ENCODE assay signal across 16 cellular contexts in the genomic region with DNA sequence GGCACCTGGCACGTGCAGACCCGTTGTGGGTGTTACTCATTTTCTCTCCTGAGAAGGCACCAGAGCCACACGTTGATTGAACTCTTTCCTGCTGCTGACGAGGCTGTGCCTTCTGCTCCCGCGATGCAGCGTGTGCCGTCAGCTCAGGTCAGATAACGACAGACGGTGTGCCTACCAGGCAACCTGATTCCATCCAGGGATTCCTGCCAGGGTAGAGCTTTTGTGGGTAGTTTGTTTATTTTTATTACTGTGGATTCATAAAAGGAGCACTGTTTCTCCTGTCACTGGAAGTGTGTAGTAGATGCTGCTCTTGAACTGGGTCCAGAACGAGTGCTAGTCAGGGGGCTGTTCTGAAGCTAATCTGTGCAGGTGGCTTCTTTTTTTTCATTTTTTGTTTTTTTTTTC. TPM values are rescaled to one million over a fixed set of nuclear protein-coding genes. Genes with fewer than 3 reads are reported as not detected.
DNase-seq lines count a peak whose midpoint lies in the region; ATAC-seq and TF ChIP-seq lines count a peak whose summit lies in the region.
"Had no signal": no experiment of that assay in that cellular context is flagged by ENCODE, and none has a peak within 500 bp of the region (broad histone marks: within the 10 kb centered on the region; RNA-seq: fewer than 3 reads in every experiment).

No MANE protein-coding gene starts in this region.

- no peak overlapping the region for H3K4me3 Mint-ChIP-seq in activated CD4-positive, alpha-beta memory T cell treated with anti-CD3 and anti-CD28 coated beads for 36 hours
- H3K4me3 Mint-ChIP-seq in activated CD4-positive, alpha-beta memory T cell treated with anti-CD3 and anti-CD28 coated beads, Interleukin-2, amount 10 ng/mL, durations not matched to agents 7 days and 5 days = no peak overlapping the region

- 32 to 50% (median 35%) methylated on average over 11 of the region's 11 CpGs for WGBS in psoas muscle, 3 donors

- CTCF ChIA-PET in activated CD4-positive, alpha-beta memory T cell treated with anti-CD3 and anti-CD28 coated beads for 36 hours (lab: Charles Lee) = interaction anchor here (0.6 to 1.1 kb wide), 2 partner anchors 37 to 56 kb away, joined by 3 to 4 read pairs; no protein-coding TSS in a partner anchor
- CTCF ChIA-PET in activated CD4-positive, alpha-beta memory T cell treated with anti-CD3 and anti-CD28 coated beads, Interleukin-2, amount 10 ng/mL, durations not matched to agents 7 days and 5 days (lab: Charles Lee) = no interaction called here

- no peaks in the 10 kb centered on the region for H3K4me1 Mint-ChIP-seq in activated CD4-positive, alpha-beta memory T cell treated with anti-CD3 and anti-CD28 coated beads for 36 hours (ENCODE audit: low read depth)
- peaks cover 3% of the 10 kb centered on the region for H3K4me1 Mint-ChIP-seq in activated CD4-positive, alpha-beta memory T cell treated with anti-CD3 and anti-CD28 coated beads, Interleukin-2, amount 10 ng/mL, durations not matched to agents 7 days and 5 days

- peaks cover 88% of the 10 kb centered on the region for H3K36me3 ChIP-seq in SJCRH30
- peaks cover 4 to 92% of the 10 kb centered on the region in 2 donors for H3K36me3 ChIP-seq in psoas muscle (ENCODE audit: insufficient read depth in 1 of 2, low read depth in 1 of 2)

- H3K4me3 ChIP-seq in SJCRH30 = no peak overlapping the region
- H3K4me3 ChIP-seq in psoas muscle = no peak overlapping the region
- H3K4me3 ChIP-seq: A549, thyroid gland had no signal

- H3K27ac Mint-ChIP-seq in activated CD4-positive, alpha-beta memory T cell treated with anti-CD3 and anti-CD28 coated beads for 36 hours = peak overlapping the region; percentile 42
- H3K27ac Mint-ChIP-seq in activated CD4-positive, alpha-beta memory T cell treated with anti-CD3 and anti-CD28 coated beads, Interleukin-2, amount 10 ng/mL, durations not matched to agents 7 days and 5 days = no peak overlapping the region

- no peaks in the 10 kb centered on the region for H3K27me3 Mint-ChIP-seq in activated CD4-positive, alpha-beta memory T cell treated with anti-CD3 and anti-CD28 coated beads for 36 hours
- H3K27me3 Mint-ChIP-seq in activated CD4-positive, alpha-beta memory T cell treated with anti-CD3 and anti-CD28 coated beads, Interleukin-2, amount 10 ng/mL, durations not matched to agents 7 days and 5 days = no peaks in the 10 kb centered on the region

- H3K27me3 ChIP-seq in SJCRH30 (no peaks in the 10 kb centered on the region), psoas muscle (ENCODE audit: insufficient read depth in 3 of 3, low read length in 2 of 3) (no peaks in the 10 kb centered on the region)
- H3K27me3 ChIP-seq: dorsolateral prefrontal cortex, thyroid gland had no signal

- no peak for TF ChIP-seq CTCF in psoas muscle (IDR thresholded peaks at IDR 0.05)

- H3K36me3 Mint-ChIP-seq in activated CD4-positive, alpha-beta memory T cell treated with anti-CD3 and anti-CD28 coated beads for 36 hours = peaks cover 39% of the 10 kb centered on the region
- peaks cover 60% of the 10 kb centered on the region for H3K36me3 Mint-ChIP-seq in activated CD4-positive, alpha-beta memory T cell treated with anti-CD3 and anti-CD28 coated beads, Interleukin-2, amount 10 ng/mL, durations not matched to agents 7 days and 5 days (ENCODE audit: low read depth)

- DNase-seq in activated CD4-positive, alpha-beta memory T cell treated with anti-CD3 and anti-CD28 coated beads for 36 hours = no peak
- DNase-seq in activated CD4-positive, alpha-beta memory T cell treated with anti-CD3 and anti-CD28 coated beads, Interleukin-2, amount 10 ng/mL, durations not matched to agents 7 days and 5 days = no peak
- peak; percentile 60 for DNase-seq in NCI-H1092 (lab: John Stamatoyannopoulos, UW)
- peak; percentile 77 to 90 for DNase-seq in SJCRH30
- no peak for DNase-seq in psoas muscle
- no peak for DNase-seq in stimulated activated CD4-positive, alpha-beta T cell treated with anti-CD3 and anti-CD28 coated beads, Interleukin-2, amount 100 ng/mL, for 24 hours
- DNase-seq in activated CD4-positive, alpha-beta T cell treated with anti-CD3 and anti-CD28 coated beads for 1 hour = no peak
- DNase-seq: Calu3; KBM-7; mesendoderm; stimulated activated CD4-positive, alpha-beta T cell treated with anti-CD3 and anti-CD28 coated beads, Interleukin-12 subunit alpha, Interleukin-12 subunit beta, amount 100 ng/mL, for 4 hours; T1000; thyroid gland had no signal

- POLR2A ChIA-PET in activated CD4-positive, alpha-beta memory T cell treated with anti-CD3 and anti-CD28 coated beads for 36 hours (lab: Charles Lee) = no interaction called here
- POLR2A ChIA-PET in activated CD4-positive, alpha-beta memory T cell treated with anti-CD3 and anti-CD28 coated beads, Interleukin-2, amount 10 ng/mL, durations not matched to agents 7 days and 5 days (lab: Charles Lee) = interaction anchor here (0.7 kb wide), 1 partner anchor 32 kb away, joined by 3 read pairs; no protein-coding TSS in a partner anchor

- H3K27ac ChIP-seq in SJCRH30 (no peak overlapping the region), psoas muscle (peak overlapping the region; percentile 41)
- H3K27ac ChIP-seq: A549, thyroid gland had no signal

- H3K4me1 ChIP-seq in SJCRH30 (peaks cover 9% of the 10 kb centered on the region; the same call in 1 of the 2 replicates), psoas muscle (peaks cover 5% of the 10 kb centered on the region)
- H3K4me1 ChIP-seq: A549, thyroid gland had no signal

- no peaks in the 10 kb centered on the region for H3K9me3 Mint-ChIP-seq in activated CD4-positive, alpha-beta memory T cell treated with anti-CD3 and anti-CD28 coated beads for 36 hours
- no peaks in the 10 kb centered on the region for H3K9me3 Mint-ChIP-seq in activated CD4-positive, alpha-beta memory T cell treated with anti-CD3 and anti-CD28 coated beads, Interleukin-2, amount 10 ng/mL, durations not matched to agents 7 days and 5 days

- peak; percentile 21 to 75 (median 58) for ATAC-seq in psoas muscle
- no peak for ATAC-seq in HG02840 (IDR thresholded peaks at IDR 0.05; ENCODE audit: low FRiP score, unreplicated experiment)

- intact Hi-C loops in activated CD4-positive, alpha-beta memory T cell treated with anti-CD3 and anti-CD28 coated beads for 36 hours (cut with micrococcal nuclease) = no loop called here
- intact Hi-C loops in psoas muscle (cut with DNase I) = no loop called here

- H3K9me3 ChIP-seq in SJCRH30 (replicated peaks) (no peaks in the 10 kb centered on the region), psoas muscle (no peaks in the 10 kb centered on the region)
- H3K9me3 ChIP-seq: A549, thyroid gland had no signal

RNA-seq across cellular contexts. Expression of a gene that starts 20.7 kb away (rescaled TPM):
- total RNA-seq in activated CD4-positive, alpha-beta memory T cell treated with anti-CD3 and anti-CD28 coated beads for 36 hours = 10 to 100 TPM; 62.3 to 63.1 TPM
- 10 to 100 TPM; 58.4 to 60.4 TPM for total RNA-seq in activated CD4-positive, alpha-beta memory T cell treated with anti-CD3 and anti-CD28 coated beads, Interleukin-2, amount 10 ng/mL, durations not matched to agents 7 days and 5 days
- 70.1 and 71.9 TPM in 2 replicates for total RNA-seq in SJCRH30 (2014; rRNA removed; shearing (Covaris generic))
- total RNA-seq in psoas muscle = 10 to 100 TPM; 51.0 to 63.1 (median 59.8) TPM
- polyA plus RNA-seq in psoas muscle = 10 to 100 TPM; 38.8 to 75.4 (median 52.5) TPM

RNA-seq across cellular contexts. Expression of a gene that starts 22.2 kb away (rescaled TPM):
- total RNA-seq in activated CD4-positive, alpha-beta memory T cell treated with anti-CD3 and anti-CD28 coated beads for 36 hours = 10 to 100 TPM; 23.7 to 24.5 TPM
- 10 to 100 TPM; 18.3 to 21.0 TPM for total RNA-seq in activated CD4-positive, alpha-beta memory T cell treated with anti-CD3 and anti-CD28 coated beads, Interleukin-2, amount 10 ng/mL, durations not matched to agents 7 days and 5 days
- total RNA-seq in SJCRH30 (2014; rRNA removed; shearing (Covaris generic)) = 0.08 TPM in 1 of 2 replicates, not detected in the other
- under 1 TPM; 0.32 to 0.84 (median 0.55) TPM for total RNA-seq in psoas muscle
- polyA plus RNA-seq in psoas muscle = 1 to 10 TPM in 1 of 3 donors, under 1 TPM in 2; 0.44 to 5.5 (median 0.92) TPM
- polyA plus RNA-seq: A549 had no signal

RNA-seq across cellular contexts. Expression of a gene that starts 31.9 kb away (rescaled TPM):
- total RNA-seq in activated CD4-positive, alpha-beta memory T cell treated with anti-CD3 and anti-CD28 coated beads for 36 hours = 10 to 100 TPM; 12.5 to 13.5 TPM
- 10 to 100 TPM; 16.5 to 16.7 TPM for total RNA-seq in activated CD4-positive, alpha-beta memory T cell treated with anti-CD3 and anti-CD28 coated beads, Interleukin-2, amount 10 ng/mL, durations not matched to agents 7 days and 5 days
- 19.1 and 19.6 TPM in 2 replicates for total RNA-seq in SJCRH30 (2014; rRNA removed; shearing (Covaris generic))
- total RNA-seq in psoas muscle = 10 to 100 TPM in 3 of 4 donors, 1 to 10 TPM in 1; 10.0 to 14.4 (median 12.4) TPM
- polyA plus RNA-seq in psoas muscle = 1 to 10 TPM; 3.3 to 9.1 (median 5.6) TPM

RNA-seq across cellular contexts. Expression of a gene that starts 34.4 kb away (rescaled TPM):
- total RNA-seq in activated CD4-positive, alpha-beta memory T cell treated with anti-CD3 and anti-CD28 coated beads for 36 hours = 1 to 10 TPM; 3.1 TPM
- 1 to 10 TPM; 6.9 to 7.2 TPM for total RNA-seq in activated CD4-positive, alpha-beta memory T cell treated with anti-CD3 and anti-CD28 coated beads, Interleukin-2, amount 10 ng/mL, durations not matched to agents 7 days and 5 days
- total RNA-seq in SJCRH30 (2014; rRNA removed; shearing (Covaris generic)) = 2.0 and 3.0 TPM in 2 replicates
- total RNA-seq in psoas muscle = under 1 TPM; 0.25 to 0.71 (median 0.55) TPM
- under 1 TPM in 2 of 3 donors, not detected in 1; 0.30 to 0.64 TPM for polyA plus RNA-seq in psoas muscle

RNA-seq across cellular contexts. Expression of a gene that starts 45.4 kb away (rescaled TPM):
- total RNA-seq in activated CD4-positive, alpha-beta memory T cell treated with anti-CD3 and anti-CD28 coated beads for 36 hours = 10 to 100 TPM; 26.6 to 29.6 TPM
- total RNA-seq in activated CD4-positive, alpha-beta memory T cell treated with anti-CD3 and anti-CD28 coated beads, Interleukin-2, amount 10 ng/mL, durations not matched to agents 7 days and 5 days = 10 to 100 TPM; 36.3 to 36.6 TPM
- total RNA-seq in SJCRH30 (2014; rRNA removed; shearing (Covaris generic)) = 27.1 and 35.0 TPM in 2 replicates
- 10 to 100 TPM; 23.2 to 37.0 (median 35.5) TPM for total RNA-seq in psoas muscle
- 10 to 100 TPM; 22.9 to 42.4 (median 40.5) TPM for polyA plus RNA-seq in psoas muscle

Comparison
In these comparisons a context has a peak if more than half of its experiments do, and no peak if none do; other contexts are left out.
1. DNase-seq: peak in NCI-H1092 (single experiment) and SJCRH30 (2 of 2); none in activated CD4-positive, alpha-beta memory T cell treated with anti-CD3 and anti-CD28 coated beads for 36 hours (single experiment), activated CD4-positive, alpha-beta memory T cell treated with anti-CD3 and anti-CD28 coated beads, Interleukin-2, amount 10 ng/mL, durations not matched to agents 7 days and 5 days (single experiment), psoas muscle (0 of 2), stimulated activated CD4-positive, alpha-beta T cell treated with anti-CD3 and anti-CD28 coated beads, Interleukin-2, amount 100 ng/mL, for 24 hours (0 of 2) and activated CD4-positive, alpha-beta T cell treated with anti-CD3 and anti-CD28 coated beads for 1 hour (single experiment).
2. RNA of a gene that starts 22.2 kb away (total RNA-seq): 23.7 to 24.5 TPM in activated CD4-positive, alpha-beta memory T cell treated with anti-CD3 and anti-CD28 coated beads for 36 hours and 18.3 to 21.0 TPM in activated CD4-positive, alpha-beta memory T cell treated with anti-CD3 and anti-CD28 coated beads, Interleukin-2, amount 10 ng/mL, durations not matched to agents 7 days and 5 days; 0.32 to 0.84 TPM in psoas muscle and 0.08 TPM in SJCRH30; every median in the first group is over 10 times any median in the second.